In the genomic region with DNA sequence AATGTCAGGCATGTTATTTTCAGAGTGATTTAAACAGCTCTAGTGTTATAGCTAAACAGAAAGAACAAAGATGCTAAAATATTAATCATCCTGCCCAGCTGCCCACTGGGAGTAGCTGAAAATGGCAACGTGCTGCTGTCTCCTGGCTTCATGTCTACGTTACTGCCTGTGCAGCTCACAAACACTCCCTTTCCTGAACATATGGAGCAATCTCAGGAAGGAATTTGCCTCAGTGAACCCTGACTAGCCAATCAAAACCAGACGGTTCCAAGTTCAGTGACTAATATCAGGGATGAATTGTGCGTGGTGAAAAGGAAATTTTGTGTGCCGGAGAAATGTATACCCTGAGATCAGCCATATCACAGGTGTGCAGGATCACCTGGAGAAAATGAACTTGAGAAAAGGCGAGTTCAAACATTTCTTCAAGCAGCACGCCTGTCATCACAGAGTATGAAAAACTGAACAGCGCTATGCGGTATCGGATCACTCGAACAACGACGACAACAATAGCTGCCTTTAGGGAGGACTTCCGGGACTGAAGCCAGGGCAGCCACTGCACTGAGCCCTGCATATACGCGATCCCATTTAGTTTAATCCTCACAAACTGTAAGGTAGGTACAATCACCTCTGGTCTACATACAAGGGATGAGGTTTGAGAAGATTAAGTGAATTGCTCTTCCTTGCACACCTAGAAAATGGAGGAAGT, we compare ENCODE assay signal across 1 cellular context.
TF ChIP-seq lines count a peak whose summit lies in the region.

No MANE protein-coding gene starts in this region.

TF ChIP-seq in SK-N-SH, 30 proteins besides CTCF, POLR2A, EP300 and RAD21:
- 0 out of 2 replicates have a peak, but pooled peaks have one; percentile 16 for TF ChIP-seq GABPA (IDR thresholded peaks at IDR 0.05; ENCODE audit: low read depth)
- TF ChIP-seq FOXJ3 (CRISPR knock-in tag; IDR thresholded peaks at IDR 0.05) = no peak
- TF ChIP-seq EZH2phosphoT487 (IDR thresholded peaks at IDR 0.05; ENCODE audit: borderline replicate concordance, low read depth) = no peak
- no peak for TF ChIP-seq SIN3A (IDR thresholded peaks at IDR 0.05; ENCODE audit: borderline replicate concordance, low read depth, low read length)
- no peak for TF ChIP-seq MEF2A (IDR thresholded peaks at IDR 0.05; ENCODE audit: borderline replicate concordance, low read depth)
